9 cellular contexts compared by ENCODE assay signal in genomic region chr12:65823481-65824313, GRCh38. TPM values are rescaled to one million over a fixed set of nuclear protein-coding genes. Genes with fewer than 3 reads are reported as not detected.
DNase-seq lines count a peak whose midpoint lies in the region; ATAC-seq, FAIRE-seq and TF ChIP-seq lines count a peak whose summit lies in the region.
"Had no signal": no experiment of that assay in that cellular context is flagged by ENCODE, and none has a peak within 500 bp of the region (broad histone marks: within the 10 kb centered on the region; RNA-seq: fewer than 3 reads in every experiment).

No MANE protein-coding gene starts in this region.

- peaks cover 7 to 9% (median 8%) of the 10 kb centered on the region in 3 donors for H3K4me1 ChIP-seq in pancreas

- no peak for TF ChIP-seq CTCF in pancreas (IDR thresholded peaks at IDR 0.05)

- H3K27me3 ChIP-seq in pancreas, result peaks cover 0 to 41% (median 6%) of the 10 kb centered on the region in 4 donors

- ATAC-seq in Right ventricle myocardium superior (ENCODE audit: poor library complexity) (peak; percentile 63), pancreas (peak; percentile 61 to 72 (median 70)), HG02884 (IDR thresholded peaks at IDR 0.05; ENCODE audit: unreplicated experiment) (no peak)

- intact Hi-C loops in Right ventricle myocardium superior (cut with DNase I), result no loop called here
- intact Hi-C loops in pancreas (cut with DNase I), result no loop called here

- DNase-seq in D341Med (ENCODE audit: low spot score) (peak; percentile 87), HT-29 (ENCODE audit: low spot score) (peak; percentile 76), Right ventricle myocardium superior (peak; percentile 54), pancreas (peak in 5 of 6 donors; percentile 31 to 79 (median 61)), cerebellum (ENCODE audit: low spot score) (no peak)
- DNase-seq in activated T-cell treated with anti-CD3 and anti-CD28 coated beads, Interleukin-2, amount 50 U/mL, for 48 hours, result peak; percentile 22 to 37
- DNase-seq in stimulated activated naive CD4-positive, alpha-beta T cell treated with Interleukin-2 at 50 U/mL for 16 hours (lab: John Stamatoyannopoulos, UW), result no peak

- H3K27ac ChIP-seq in pancreas, result peak overlapping the region in 1 of 4 donors; percentile 58

- WGBS in pancreas, 2 donors, result 1% methylated on average over 53 to 61 of the region's 61 CpGs

- H3K36me3 ChIP-seq in pancreas, result no peaks in the 10 kb centered on the region

- no peaks in the 10 kb centered on the region for H3K9me3 ChIP-seq in pancreas

- no peak for FAIRE-seq in pancreas (lab: Jason Lieb, UNC)

- peak overlapping the region; percentile 10 to 58 (median 40) for H3K4me3 ChIP-seq in pancreas

RNA-seq across cellular contexts. Expression of gene HMGA2, which starts 0.6 kb away (rescaled TPM):
- total RNA-seq in HT-29 (2014; rRNA removed; shearing (Covaris generic)), result 11.1 and 16.4 TPM in 2 replicates
- total RNA-seq in Right ventricle myocardium superior (not detected), pancreas (under 1 TPM; 0.20 to 0.69 (median 0.50) TPM), cerebellum (6.1 TPM)
- under 1 TPM; 0.27 to 0.33 TPM for polyA plus RNA-seq in pancreas
- total RNA-seq: T-helper 1 cell treated with Interleukin-12 subunit alpha and Interleukin-12 subunit beta and Interleukin-4 antibody, amounts not matched to agents 30 ng/mL and 1 ng/mL, for 36 hours had no signal

Comparison
In these comparisons a context has a peak if more than half of its experiments do, and no peak if none do; other contexts are left out.
1. DNase-seq: peak in D341Med (single experiment), HT-29 (single experiment), activated T-cell treated with anti-CD3 and anti-CD28 coated beads, Interleukin-2, amount 50 U/mL, for 48 hours (2 of 2), Right ventricle myocardium superior (single experiment) and pancreas (5 of 6); none in stimulated activated naive CD4-positive, alpha-beta T cell treated with Interleukin-2 at 50 U/mL for 16 hours (single experiment) and cerebellum (single experiment).